ENCODE assay signal across 8 cellular contexts in the genomic region with DNA sequence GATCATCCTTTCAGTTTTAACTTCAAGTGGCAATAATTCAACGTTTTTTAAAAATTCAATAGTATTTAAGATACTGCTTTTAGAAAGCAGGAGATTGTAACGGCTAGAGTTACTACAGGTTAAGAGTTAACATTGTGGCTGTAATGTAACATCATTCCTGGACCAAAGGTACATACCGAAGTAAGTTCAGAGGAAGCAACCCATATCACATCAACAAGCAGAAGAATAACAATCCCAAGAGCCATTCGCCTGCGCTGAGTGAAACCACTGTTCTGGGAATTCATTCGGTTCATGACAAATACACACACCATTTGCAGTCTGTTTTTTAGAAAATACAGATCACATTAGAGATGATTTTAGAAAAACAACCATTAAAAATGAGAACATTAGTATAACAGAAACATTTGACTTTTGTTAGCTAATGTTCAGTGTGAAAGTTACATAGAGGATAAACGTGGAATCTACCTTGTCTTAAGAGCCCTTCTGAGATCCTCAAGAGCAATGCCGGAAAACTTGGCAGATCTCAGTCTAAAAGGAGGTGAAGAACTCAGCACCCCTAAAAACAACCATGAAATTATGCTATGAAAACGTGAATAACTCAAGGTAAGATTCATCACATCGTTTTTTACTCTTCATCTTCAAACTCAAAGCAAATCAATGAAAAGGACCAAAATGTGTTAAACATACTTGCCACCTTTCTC. TPM values are rescaled to one million over a fixed set of nuclear protein-coding genes. Genes with fewer than 3 reads are reported as not detected.
A peak's percentile ranks its signal among the peaks of the same experiment; 100 is the strongest.
DNase-seq lines count a peak whose midpoint lies in the region; ATAC-seq and TF ChIP-seq lines count a peak whose summit lies in the region.

No MANE protein-coding gene starts in this region.

- H3K27ac ChIP-seq in prostate gland, result peak overlapping the region; percentile 94 to 97

- no peak for TF ChIP-seq CTCF in fibroblast of mammary gland (conservative IDR thresholded peaks at IDR 0.05; ENCODE audit: control insufficient read depth, insufficient read depth, low read depth, low read length)
- TF ChIP-seq CTCF in prostate gland (IDR thresholded peaks at IDR 0.05), result no peak

- DNase-seq in NCI-H748 (lab: John Stamatoyannopoulos, UW; ENCODE audit: unreplicated experiment) (peak; percentile 5), NCI-H748 treated with DMSO at 0.1 percent for 48 hours (lab: John Stamatoyannopoulos, UW) (no peak), RPMI7951 (ENCODE audit: low read depth) (peak; percentile 10), fibroblast of mammary gland (ENCODE audit: low read depth) (peak; percentile 23), prostate gland (ENCODE audit: low spot score) (no peak)

- TF ChIP-seq POLR2A in prostate gland (IDR thresholded peaks at IDR 0.05), result no peak

- whole genome bisulfite sequencing in prostate gland, result 15% methylated on average over 10 of the region's 10 CpGs

- no peaks in the 10 kb centered on the region for H3K9me3 ChIP-seq in prostate gland

- no peaks in the 10 kb centered on the region for H3K36me3 ChIP-seq in prostate gland

- peaks cover 3% of the 10 kb centered on the region for H3K4me1 ChIP-seq in prostate gland (replicated peaks)

- ATAC-seq in HG03196 (IDR thresholded peaks at IDR 0.05; ENCODE audit: unreplicated experiment) (no peak), HG03108 (IDR thresholded peaks at IDR 0.05; ENCODE audit: unreplicated experiment) (no peak)
- no peak for ATAC-seq in activated CD4-positive, CD25-positive, alpha-beta regulatory T cell treated with anti-CD3 and anti-CD28 coated beads, Interleukin-2, amount 50 U/mL, for 24 hours

- H3K4me3 ChIP-seq in fibroblast of mammary gland (ENCODE audit: control insufficient read depth, low read depth, low read length) (peak overlapping the region; percentile 74), prostate gland (peak overlapping the region; percentile 86 to 87)

- no peaks in the 10 kb centered on the region for H3K27me3 ChIP-seq in prostate gland (replicated peaks; ENCODE audit: insufficient read depth)

- intact Hi-C loops in prostate gland (cut with DNase I), result no loop called here

RNA-seq across cellular contexts. Expression of gene SLC35F5, which starts 1.3 kb away (rescaled TPM):
- 89.0 and 130 TPM in 2 replicates for total RNA-seq in RPMI7951 (2014; rRNA removed; shearing (Covaris generic))
- 10 to 100 TPM; 69.7 to 88.6 TPM for total RNA-seq in prostate gland

Comparison
In these comparisons a context has a peak if more than half of its experiments do, and no peak if none do; other contexts are left out.
1. DNase-seq: peak in NCI-H748 (single experiment), RPMI7951 (single experiment) and fibroblast of mammary gland (single experiment); none in NCI-H748 treated with DMSO at 0.1 percent for 48 hours (single experiment) and prostate gland (single experiment).